8 cellular contexts compared by ENCODE assay signal in the genomic region with DNA sequence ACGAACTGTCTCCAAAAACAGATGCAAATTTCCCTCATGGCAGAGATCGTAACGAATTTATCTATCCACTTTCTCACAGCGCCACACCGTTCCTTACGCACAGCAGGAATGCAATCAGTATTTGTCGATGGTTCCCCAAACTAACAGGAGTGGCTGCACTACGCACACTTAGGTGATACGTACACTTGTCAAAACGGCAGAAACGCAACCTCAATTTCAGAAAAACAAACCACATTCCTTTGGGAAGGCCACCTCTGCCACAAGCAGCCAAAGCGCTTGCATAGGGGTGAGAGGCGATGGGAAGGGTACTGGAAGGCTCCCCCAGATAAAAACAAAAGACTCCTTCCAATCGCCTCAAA. TPM values are rescaled to one million over a fixed set of nuclear protein-coding genes. Genes with fewer than 3 reads are reported as not detected.
A peak's percentile ranks its signal among the peaks of the same experiment; 100 is the strongest.
DNase-seq lines count a peak whose midpoint lies in the region; ATAC-seq and TF ChIP-seq lines count a peak whose summit lies in the region.

No MANE protein-coding gene starts in this region.

- no peaks in the 10 kb centered on the region for H3K9me3 ChIP-seq in PC-9 (ENCODE audit: insufficient read depth, low read depth)

- TF ChIP-seq CTCF in PC-9 (conservative IDR thresholded peaks at IDR 0.05) = no peak
- no peak for TF ChIP-seq CTCF in lower leg skin (IDR thresholded peaks at IDR 0.05)

- peak; percentile 32 for ATAC-seq in GM18907 (IDR thresholded peaks at IDR 0.05; ENCODE audit: unreplicated experiment)
- ATAC-seq in HG03108 (IDR thresholded peaks at IDR 0.05; ENCODE audit: unreplicated experiment) = peak; percentile 12

- H3K9me2 ChIP-seq in PC-9 (ENCODE audit: insufficient read depth) = no peaks in the 10 kb centered on the region

- no peaks in the 10 kb centered on the region for H3F3A ChIP-seq in PC-9 (ENCODE audit: insufficient read depth, low read depth)

- H3K27me3 ChIP-seq in PC-9 (ENCODE audit: insufficient read depth, low read depth) = no peaks in the 10 kb centered on the region

- POLR2A ChIA-PET in PC-9 (lab: Charles Lee; ENCODE audit: unreplicated experiment) = interaction anchor here (0.8 to 1.4 kb wide), 2 partner anchors 10 to 180 kb away, joined by 5 to 18 read pairs; a partner anchor contains a TSS

- WGBS in lower leg skin, 2 donors = 0 to 1% methylated on average over 14 of the region's 14 CpGs

- peak overlapping the region; percentile 58 for H3K27ac ChIP-seq in PC-9
- H3K27ac ChIP-seq in temporal lobe (ENCODE audit: low read depth, low read length) = peak overlapping the region; percentile 17

- peak overlapping the region; percentile 69 for H3K4me3 ChIP-seq in PC-9
- peak overlapping the region; percentile 77 for H3K4me3 ChIP-seq in lower leg skin (ENCODE audit: low read depth, poor library complexity, severe bottlenecking)

- no peak for TF ChIP-seq POLR2A in lower leg skin (IDR thresholded peaks at IDR 0.05)

- H3K4me1 ChIP-seq in PC-9 (replicated peaks; ENCODE audit: insufficient read depth) = peaks cover 7% of the 10 kb centered on the region

- DNase-seq in AG20443 (ENCODE audit: low spot score) = peak; percentile 11
- DNase-seq in PC-9 = no peak
- DNase-seq in dedifferentiated amniotic fluid mesenchymal stem cell (ENCODE audit: extremely low spot score) = peak; percentile 29
- no peak for DNase-seq in lower leg skin (ENCODE audit: low spot score in 2 of 2)
- no peak for DNase-seq in cerebellar nuclear complex (lab: John Stamatoyannopoulos, UW)

- no peaks in the 10 kb centered on the region for H3K36me3 ChIP-seq in PC-9 (ENCODE audit: low read depth)

- peak overlapping the region; percentile 86 for H3K4me2 ChIP-seq in PC-9

- H3K79me2 ChIP-seq in PC-9 (ENCODE audit: low read depth) = peaks cover 68% of the 10 kb centered on the region

- intact Hi-C loops in PC-9 (cut with micrococcal nuclease; ENCODE audit: unreplicated experiment) = loop anchor here (1.0 kb wide), 1 partner anchor 10 kb away; a partner anchor contains a TSS
- intact Hi-C loops in lower leg skin (cut with DNase I; ENCODE audit: low total_unique reads) = no loop called here

- CTCF ChIA-PET in PC-9 (lab: Charles Lee) = interaction anchor here (0.7 kb wide), 1 partner anchor 1970 kb away, joined by 5 read pairs; no protein-coding TSS in a partner anchor

- peaks cover 7% of the 10 kb centered on the region; the same call in 1 of the 2 replicates for H4K20me1 ChIP-seq in PC-9 (ENCODE audit: insufficient read depth)

- no TSS peak for BruUV-seq in PC-9 (replicated peaks; lab: Mats Ljungman, UMichigan)

- H2AFZ ChIP-seq in PC-9 = peak overlapping the region; percentile 98

RNA-seq across cellular contexts. Expression of a gene that starts 0.6 kb away (rescaled TPM):
- total RNA-seq in PC-9 (2021) = 38.1 and 38.6 TPM in 2 replicates
- 10 to 100 TPM; 14.5 to 38.6 (median 27.8) TPM for total RNA-seq in lower leg skin
- total RNA-seq in temporal lobe = 21.6 TPM

RNA-seq across cellular contexts. Expression of a gene that starts 10.7 kb away (rescaled TPM):
- 14.7 and 17.4 TPM in 2 replicates for total RNA-seq in PC-9 (2021)
- 10 to 100 TPM in 2 of 4 donors, 1 to 10 TPM in 2; 8.4 to 12.9 (median 10.1) TPM for total RNA-seq in lower leg skin
- total RNA-seq in temporal lobe = 35.9 TPM

Comparison
In these comparisons a context has a peak if more than half of its experiments do, and no peak if none do; other contexts are left out.
1. DNase-seq: peak in AG20443 (single experiment) and dedifferentiated amniotic fluid mesenchymal stem cell (single experiment); none in PC-9 (0 of 2), lower leg skin (0 of 2) and cerebellar nuclear complex (0 of 2).